Comparison of ENCODE assay signal across 1 cellular context in the genomic region with DNA sequence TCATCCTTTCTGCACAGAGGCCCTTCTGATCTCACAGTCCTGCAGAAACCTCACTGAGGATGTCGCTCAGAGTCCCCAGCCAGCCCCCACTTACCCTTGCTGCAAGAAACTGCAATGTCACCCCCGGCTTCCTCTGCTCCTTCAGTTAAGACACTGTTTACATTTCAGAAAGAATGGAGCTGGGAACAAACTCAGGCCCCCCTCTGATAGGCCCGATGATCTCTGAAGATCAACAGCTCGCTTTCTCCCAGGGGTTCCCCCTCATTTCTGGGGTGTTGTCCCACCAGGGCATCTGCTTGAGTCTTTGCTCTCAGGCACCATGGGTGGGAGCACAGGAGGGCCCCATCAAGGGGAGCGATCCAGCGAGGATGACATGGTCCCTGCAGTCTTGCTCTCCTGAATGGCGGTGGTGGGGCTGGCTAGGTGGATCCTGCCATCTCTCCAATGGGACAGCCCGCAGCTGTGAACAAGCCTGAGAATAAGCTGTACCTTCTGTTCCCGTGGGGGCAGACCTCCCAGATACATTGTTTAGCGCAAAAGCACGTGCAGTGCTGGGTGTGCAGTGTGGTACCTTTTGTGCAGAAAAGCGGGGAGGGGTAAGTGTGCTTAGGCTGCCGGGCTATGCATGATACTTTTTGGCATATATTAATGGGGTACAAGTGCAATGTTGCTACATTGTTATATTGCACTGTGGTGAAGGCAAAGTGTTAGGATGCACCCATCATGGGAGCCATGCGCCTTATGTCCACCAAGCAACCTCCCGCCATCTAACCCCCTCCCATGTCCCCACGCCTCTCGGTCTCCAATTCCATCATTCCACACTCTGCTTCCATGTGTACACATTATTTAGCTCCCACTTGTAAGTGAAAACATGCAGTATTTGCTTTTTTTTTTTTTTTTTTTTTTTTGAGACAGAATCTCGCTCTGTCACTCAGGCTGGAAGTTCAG.
TF ChIP-seq lines count a peak whose summit lies in the region.

No MANE protein-coding gene starts in this region.

TF ChIP-seq in IMR-90, 13 proteins besides CTCF, POLR2A, EP300 and RAD21:
- TF ChIP-seq NFE2L2 (IDR thresholded peaks at IDR 0.05; ENCODE audit: low read depth, low read length) = peak; percentile 61; the same call in 1 of the 2 replicates
- no peak for TF ChIP-seq FOS (IDR thresholded peaks at IDR 0.05; ENCODE audit: low read depth, low read length)
- TF ChIP-seq SMC3 (IDR thresholded peaks at IDR 0.05; ENCODE audit: low read depth, low read length) = no peak
- no peak for TF ChIP-seq CEBPB (IDR thresholded peaks at IDR 0.05; ENCODE audit: low read depth, low read length)
- TF ChIP-seq MXI1 (IDR thresholded peaks at IDR 0.05; ENCODE audit: borderline replicate concordance, low read depth, low read length) = no peak
- TF ChIP-seq RCOR1 (IDR thresholded peaks at IDR 0.05; ENCODE audit: insufficient replicate concordance, low read length) = no peak
- TF ChIP-seq, protein P1, sequence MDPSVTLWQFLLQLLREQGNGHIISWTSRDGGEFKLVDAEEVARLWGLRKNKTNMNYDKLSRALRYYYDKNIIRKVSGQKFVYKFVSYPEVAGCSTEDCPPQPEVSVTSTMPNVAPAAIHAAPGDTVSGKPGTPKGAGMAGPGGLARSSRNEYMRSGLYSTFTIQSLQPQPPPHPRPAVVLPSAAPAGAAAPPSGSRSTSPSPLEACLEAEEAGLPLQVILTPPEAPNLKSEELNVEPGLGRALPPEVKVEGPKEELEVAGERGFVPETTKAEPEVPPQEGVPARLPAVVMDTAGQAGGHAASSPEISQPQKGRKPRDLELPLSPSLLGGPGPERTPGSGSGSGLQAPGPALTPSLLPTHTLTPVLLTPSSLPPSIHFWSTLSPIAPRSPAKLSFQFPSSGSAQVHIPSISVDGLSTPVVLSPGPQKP (IDR thresholded peaks at IDR 0.05; ENCODE audit: borderline replicate concordance, low read depth, low read length) = no peak
